ENCODE assay signal across 21 cellular contexts in genomic region chr1:160171352-160171751, GRCh38. TPM values are rescaled to one million over a fixed set of nuclear protein-coding genes. Genes with fewer than 3 reads are reported as not detected.
DNase-seq lines count a peak whose midpoint lies in the region; ATAC-seq, FAIRE-seq and TF ChIP-seq lines count a peak whose summit lies in the region.
"Had no signal": no experiment of that assay in that cellular context is flagged by ENCODE, and none has a peak within 500 bp of the region (broad histone marks: within the 10 kb centered on the region; RNA-seq: fewer than 3 reads in every experiment).

No MANE protein-coding gene starts in this region.

- TF ChIP-seq EP300 in H1 (IDR thresholded peaks at IDR 0.05; ENCODE audit: borderline replicate concordance in 1 of 2, low read depth in 2 of 2, low read length in 2 of 2) (no peak), upper lobe of left lung (IDR thresholded peaks at IDR 0.05) (no peak)

- peak overlapping the region; percentile 1 for H3K4me3 Mint-ChIP-seq in neural crest cell

- peak overlapping the region; percentile 10; the same call in 1 of the 2 replicates for H2BK12ac ChIP-seq in H1 (ENCODE audit: low read depth, low read length)

- peaks cover 49% of the 10 kb centered on the region for H3K4me1 Mint-ChIP-seq in neural crest cell

- H3K27ac Mint-ChIP-seq in neural crest cell (ENCODE audit: unreplicated experiment): peak overlapping the region; percentile 14

- H3K4ac ChIP-seq in H1 (replicated peaks; ENCODE audit: insufficient read length, low read depth, low read length): no peak overlapping the region

- H3K27ac ChIP-seq in H1 (ENCODE audit: low read depth, low read length) (no peak overlapping the region), upper lobe of left lung (no peak overlapping the region)
- H3K27ac ChIP-seq: pancreas, skin epidermis, WERI-Rb-1 had no signal

- no peaks in the 10 kb centered on the region for H3K27me3 Mint-ChIP-seq in neural crest cell (ENCODE audit: low read depth)

- TF ChIP-seq POLR2A in H1 (IDR thresholded peaks at IDR 0.05; ENCODE audit: control extremely low read depth in 1 of 2, low read depth in 2 of 2, low read length in 2 of 2) (no peak), upper lobe of left lung (IDR thresholded peaks at IDR 0.05) (no peak)

- H4K8ac ChIP-seq in H1 (ENCODE audit: extremely low read depth, insufficient read depth, low read length): no peak overlapping the region

- peak overlapping the region in 1 of 2 experiments; percentile 39; a peak in 1 of 4 replicates for H3K4me2 ChIP-seq in H1 (ENCODE audit: insufficient read depth in 1 of 2, low read depth in 2 of 2, low read length in 2 of 2)

- no peak overlapping the region for H3K23ac ChIP-seq in H1 (ENCODE audit: insufficient read length)

- CTCF ChIA-PET in H1 (lab: Charles Lee; ENCODE audit: partially characterized antibody): interaction anchor here (0.8 to 18.4 kb wide), 9 partner anchors 10 to 70 kb away, joined by 3 to 257 read pairs (median 10); partner anchors contain the start of genes CASQ1 and PEA15

- POLR2A ChIA-PET in H1 (lab: Charles Lee; ENCODE audit: partially characterized antibody): interaction anchor here (0.6 to 11.8 kb wide), 6 partner anchors 9 to 93 kb away, joined by 3 to 107 read pairs (median 6); partner anchors contain the start of gene PEA15

- peak overlapping the region; percentile 30 for H2BK120ac ChIP-seq in H1 (replicated peaks; ENCODE audit: low read depth, low read length)

- H3K56ac ChIP-seq in H1 (replicated peaks; ENCODE audit: insufficient read length, low read depth, low read length): no peak overlapping the region

- H3K36me3 ChIP-seq in H1 (ENCODE audit: control insufficient read depth in 2 of 4, insufficient read depth in 4 of 4, low read length in 3 of 4): no peaks in the 10 kb centered on the region
- no peaks in the 10 kb centered on the region for H3K36me3 ChIP-seq in upper lobe of left lung
- H3K36me3 ChIP-seq: pancreas, WERI-Rb-1 had no signal

- H3K27me3 ChIP-seq in H1 (replicated peaks in 1 of 4; ENCODE audit: control insufficient read depth in 3 of 4, extremely low read depth in 1 of 4, insufficient read depth in 3 of 4, low read length in 3 of 4): peaks cover 0 to 2% (median under 1%) of the 10 kb centered on the region in 4 experiments; a peak in 2 of 7 replicates
- no peaks in the 10 kb centered on the region for H3K27me3 ChIP-seq in upper lobe of left lung
- H3K27me3 ChIP-seq: pancreas had no signal

- H4K5ac ChIP-seq in H1 (ENCODE audit: insufficient read length, low read depth, low read length): no peak overlapping the region

- no peak overlapping the region for H2BK15ac ChIP-seq in H1 (ENCODE audit: low read length)

- H3K23me2 ChIP-seq in H1 (ENCODE audit: low read depth, low read length): peaks cover 3% of the 10 kb centered on the region; the same call in 1 of the 2 replicates

- H2AK5ac ChIP-seq in H1 (ENCODE audit: low read depth, low read length): no peak overlapping the region

- ATAC-seq in upper lobe of left lung (ENCODE audit: low FRiP score in 2 of 2): no peak
- ATAC-seq: pancreas had no signal

- H3K79me1 ChIP-seq in H1 (ENCODE audit: low read depth, low read length): no peaks in the 10 kb centered on the region

- no peaks in the 10 kb centered on the region for H4K20me1 ChIP-seq in H1 (replicated peaks in 1 of 2; ENCODE audit: control insufficient read depth in 1 of 2, insufficient read depth in 2 of 2, low read length in 2 of 2)

- H2BK5ac ChIP-seq in H1 (ENCODE audit: low read depth, low read length): peak overlapping the region; percentile 97; the same call in 1 of the 2 replicates

- peak overlapping the region; percentile 97 for H2BK20ac ChIP-seq in H1 (ENCODE audit: low read length)

- peak overlapping the region; percentile 29; the same call in 1 of the 2 replicates for H3K18ac ChIP-seq in H1 (ENCODE audit: extremely low read depth, low read length)

- H3K14ac ChIP-seq in H1 (ENCODE audit: insufficient read length): no peak overlapping the region

- TF ChIP-seq RAD21 in H1 (IDR thresholded peaks at IDR 0.05 in 1 of 2, conservative IDR thresholded peaks at IDR 0.05 in 1 of 2; ENCODE audit: low read depth in 2 of 2, low read length in 2 of 2): no peak

- WGBS in H1 (ENCODE audit: extremely low coverage in 1 of 2, insufficient coverage in 1 of 2, insufficient read length in 1 of 2, insufficient replicate concordance in 2 of 2, low coverage in 1 of 2, low lambda C conversion rate in 2 of 2, missing lambda C conversion rate in 1 of 2), 2 experiments: 82% methylated on average over 4 of the region's 4 CpGs; no CpG with 5 or more reads in 1 of the 2 experiments
- WGBS in upper lobe of left lung, 2 donors: 88 to 95% methylated on average over 4 of the region's 4 CpGs

- H3K36me3 Mint-ChIP-seq in neural crest cell (ENCODE audit: low read depth): no peaks in the 10 kb centered on the region

- H3K4me3 ChIP-seq in H1 (ENCODE audit: extremely low read depth in 1 of 4, insufficient read depth in 2 of 4, low read depth in 3 of 4, low read length in 4 of 4) (no peak overlapping the region), upper lobe of left lung (no peak overlapping the region)
- H3K4me3 ChIP-seq: pancreas, skin epidermis had no signal

- TF ChIP-seq CTCF in H1 (IDR thresholded peaks at IDR 0.05; ENCODE audit: control extremely low read depth in 1 of 3, insufficient read depth in 1 of 3, low read depth in 1 of 3, low read length in 3 of 3) (no peak), neural crest cell (conservative IDR thresholded peaks at IDR 0.05) (no peak), upper lobe of left lung (IDR thresholded peaks at IDR 0.05) (no peak)

- peaks cover 12 to 28% (median 22%) of the 10 kb centered on the region in 4 experiments; a peak in 6 of 7 replicates for H3K4me1 ChIP-seq in H1 (replicated peaks in 1 of 4; ENCODE audit: control insufficient read depth in 3 of 4, insufficient read depth in 4 of 4, low read length in 3 of 4)
- H3K4me1 ChIP-seq in upper lobe of left lung: no peaks in the 10 kb centered on the region
- H3K4me1 ChIP-seq: pancreas had no signal

- no peaks in the 10 kb centered on the region for H3K79me2 ChIP-seq in H1 (ENCODE audit: control insufficient read depth in 1 of 2, insufficient read depth in 2 of 2, low read length in 2 of 2)

- peak; percentile 60 for DNase-seq in EL
- peak; percentile 37 for DNase-seq in LHCN-M2 (ENCODE audit: low read depth)
- no peak for DNase-seq in H1 (ENCODE audit: low read depth in 1 of 2, low spot score in 2 of 2)
- no peak for DNase-seq in neural crest cell (ENCODE audit: low read depth, low spot score)
- DNase-seq in upper lobe of left lung: no peak
- DNase-seq in activated CD8-positive, alpha-beta memory T cell treated with anti-CD3 and anti-CD28 coated beads, Interleukin-2, amount 50 U/mL, for 48 hours: no peak
- DNase-seq in SW 1271 (lab: John Stamatoyannopoulos, UW): no peak
- no peak for DNase-seq in NCI-H526 (lab: John Stamatoyannopoulos, UW)
- DNase-seq: caudate nucleus; GF-D8; GOT3; pancreas; RPMI8226; stimulated activated CD4-positive, alpha-beta T cell treated with anti-CD3 and anti-CD28 coated beads, Interleukin-4, amount 100 ng/mL, for 24 hours; substantia nigra; WERI-Rb-1 had no signal

- peak overlapping the region; percentile 3 for H4K91ac ChIP-seq in H1 (replicated peaks; ENCODE audit: insufficient read length, low read length)

- H2AFZ ChIP-seq in H1 (ENCODE audit: low read length): no peak overlapping the region

- H3K9me3 Mint-ChIP-seq in neural crest cell: no peaks in the 10 kb centered on the region

- no peak overlapping the region for H3K9ac ChIP-seq in H1 (replicated peaks in 1 of 4; ENCODE audit: extremely low read depth in 1 of 4, low read depth in 3 of 4, low read length in 3 of 4)

- FAIRE-seq in H1 (lab: Jason Lieb, UNC): no peak
- FAIRE-seq: D721Med, pancreas had no signal

- H3K9me3 ChIP-seq in H1 (ENCODE audit: insufficient read depth in 2 of 2, low read depth in 1 of 2, low read length in 1 of 2) (no peaks in the 10 kb centered on the region), upper lobe of left lung (no peaks in the 10 kb centered on the region)
- H3K9me3 ChIP-seq: pancreas had no signal

RNA-seq across cellular contexts. Expression of gene CASQ1, which starts 19.0 kb away (rescaled TPM):
- total RNA-seq in LHCN-M2 (2014; rRNA removed): not detected in 2 replicates
- polyA plus RNA-seq in LHCN-M2 (2012): 0.15 TPM
- total RNA-seq in H1 (2021; fragmentation: NEBNext Ultra II Directional; extraction: Animal tissue kit (Norgen Biotek cat#: 25700)): 0.80 and 1.1 TPM in 2 replicates
- 1.3 and 1.4 TPM in 2 replicates for polyA plus RNA-seq in H1 (2011; rRNA removed)
- polyA plus RNA-seq in H1 (2011; cell fraction: cytosol; rRNA removed): 1.5 TPM
- 1.4 TPM for polyA plus RNA-seq in H1 (2011; cell fraction: nucleus; rRNA removed)
- polyA plus RNA-seq in H1 (2012, experiment 1 of 2): 0.72 to 1.6 TPM (median 1.0 TPM) in 4 replicates
- polyA plus RNA-seq in H1 (2012, experiment 2 of 2): 0.66 TPM
- polyA plus RNA-seq in H1 (2013, experiment 1 of 2): 1.4 TPM
- polyA plus RNA-seq in H1 (2013, experiment 2 of 2): 1.7 TPM
- 0.41 and 1.4 TPM in 2 replicates for polyA minus RNA-seq in H1 (2011; rRNA and poly(A)+ RNA removed)
- 0.59 TPM for polyA minus RNA-seq in H1 (2011; cell fraction: cytosol; rRNA and poly(A)+ RNA removed)
- polyA minus RNA-seq in H1 (2011; cell fraction: nucleus; rRNA and poly(A)+ RNA removed): not detected
- 0.16 and 0.26 TPM in 2 replicates for total RNA-seq in neural crest cell
- total RNA-seq in upper lobe of left lung: under 1 TPM in 2 of 6 donors, not detected in 4; 0.17 to 0.91 TPM
- total RNA-seq: activated CD8-positive, alpha-beta memory T cell treated with anti-CD3 and anti-CD28 coated beads for 36 hours; liver; pancreas had no signal
- polyA plus RNA-seq: liver had no signal

RNA-seq across cellular contexts. Expression of gene ATP1A4, which starts 19.9 kb away (rescaled TPM):
- total RNA-seq in LHCN-M2 (2014; rRNA removed) (not detected in 2 replicates), neural crest cell (0.20 and 0.35 TPM in 2 replicates), upper lobe of left lung (under 1 TPM in 2 of 6 donors, not detected in 4; 0.52 to 0.61 TPM)
- not detected for polyA plus RNA-seq in LHCN-M2 (2012)
- 0.57 and 0.61 TPM in 2 replicates for total RNA-seq in H1 (2021; fragmentation: NEBNext Ultra II Directional; extraction: Animal tissue kit (Norgen Biotek cat#: 25700))
- polyA plus RNA-seq in H1 (2011; rRNA removed): 0.48 and 0.80 TPM in 2 replicates
- 0.62 TPM for polyA plus RNA-seq in H1 (2011; cell fraction: cytosol; rRNA removed)
- 1.1 TPM for polyA plus RNA-seq in H1 (2011; cell fraction: nucleus; rRNA removed)
- polyA plus RNA-seq in H1 (2012, experiment 1 of 2): 0.39 to 0.72 TPM (median 0.42 TPM) in 4 replicates
- 0.09 TPM for polyA plus RNA-seq in H1 (2012, experiment 2 of 2)
- polyA plus RNA-seq in H1 (2013, experiment 1 of 2): 0.51 TPM
- polyA plus RNA-seq in H1 (2013, experiment 2 of 2): 0.53 TPM
- 0.44 and 0.63 TPM in 2 replicates for polyA minus RNA-seq in H1 (2011; rRNA and poly(A)+ RNA removed)
- polyA minus RNA-seq in H1 (2011; cell fraction: cytosol; rRNA and poly(A)+ RNA removed): 0.66 TPM
- polyA minus RNA-seq in H1 (2011; cell fraction: nucleus; rRNA and poly(A)+ RNA removed): 0.40 TPM
- total RNA-seq: activated CD8-positive, alpha-beta memory T cell treated with anti-CD3 and anti-CD28 coated beads for 36 hours; fibroblast of lung; liver; pancreas had no signal
- polyA plus RNA-seq: fibroblast of lung, liver, pancreas had no signal

RNA-seq across cellular contexts. Expression of gene PEA15, which starts 33.8 kb away (rescaled TPM):
- total RNA-seq in LHCN-M2 (2014; rRNA removed) (150 and 200 TPM in 2 replicates), neural crest cell (113 and 117 TPM in 2 replicates), upper lobe of left lung (100 to 1,000 TPM in 1 of 6 donors, 10 to 100 TPM in 5; 30.4 to 174 (median 67.9) TPM)
- 652 TPM for polyA plus RNA-seq in LHCN-M2 (2012)
- total RNA-seq in H1 (2021; fragmentation: NEBNext Ultra II Directional; extraction: Animal tissue kit (Norgen Biotek cat#: 25700)): 75.1 and 78.8 TPM in 2 replicates
- polyA plus RNA-seq in H1 (2011; rRNA removed): 68.2 and 71.3 TPM in 2 replicates
- 97.2 TPM for polyA plus RNA-seq in H1 (2011; cell fraction: cytosol; rRNA removed)
- 65.2 TPM for polyA plus RNA-seq in H1 (2011; cell fraction: nucleus; rRNA removed)
- 56.1 to 71.9 TPM (median 69.0 TPM) in 4 replicates for polyA plus RNA-seq in H1 (2012, experiment 1 of 2)
- 67.9 TPM for polyA plus RNA-seq in H1 (2012, experiment 2 of 2)
- polyA plus RNA-seq in H1 (2013, experiment 1 of 2): 109 TPM
- 115 TPM for polyA plus RNA-seq in H1 (2013, experiment 2 of 2)
- 77.4 and 108 TPM in 2 replicates for polyA minus RNA-seq in H1 (2011; rRNA and poly(A)+ RNA removed)
- 29.1 TPM for polyA minus RNA-seq in H1 (2011; cell fraction: cytosol; rRNA and poly(A)+ RNA removed)
- polyA minus RNA-seq in H1 (2011; cell fraction: nucleus; rRNA and poly(A)+ RNA removed): 35.7 TPM

RNA-seq across cellular contexts. Expression of gene ATP1A2, which starts 55.8 kb away (rescaled TPM):
- total RNA-seq in LHCN-M2 (2014; rRNA removed): 1.3 and 1.4 TPM in 2 replicates
- 1.00 TPM for polyA plus RNA-seq in LHCN-M2 (2012)
- total RNA-seq in H1 (2021; fragmentation: NEBNext Ultra II Directional; extraction: Animal tissue kit (Norgen Biotek cat#: 25700)): 34.8 and 39.7 TPM in 2 replicates
- polyA plus RNA-seq in H1 (2011; rRNA removed): 40.8 and 54.2 TPM in 2 replicates
- 60.3 TPM for polyA plus RNA-seq in H1 (2011; cell fraction: cytosol; rRNA removed)
- polyA plus RNA-seq in H1 (2011; cell fraction: nucleus; rRNA removed): 193 TPM
- polyA plus RNA-seq in H1 (2012, experiment 1 of 2): 41.3 to 57.9 TPM (median 44.4 TPM) in 4 replicates
- polyA plus RNA-seq in H1 (2012, experiment 2 of 2): 14.0 TPM
- polyA plus RNA-seq in H1 (2013, experiment 1 of 2): 23.7 TPM
- polyA plus RNA-seq in H1 (2013, experiment 2 of 2): 22.3 TPM
- 103 and 110 TPM in 2 replicates for polyA minus RNA-seq in H1 (2011; rRNA and poly(A)+ RNA removed)
- polyA minus RNA-seq in H1 (2011; cell fraction: cytosol; rRNA and poly(A)+ RNA removed): 45.0 TPM
- 77.4 TPM for polyA minus RNA-seq in H1 (2011; cell fraction: nucleus; rRNA and poly(A)+ RNA removed)
- 93.6 and 101 TPM in 2 replicates for total RNA-seq in neural crest cell
- 10 to 100 TPM in 2 of 6 donors, 1 to 10 TPM in 4; 2.2 to 36.7 (median 3.8) TPM for total RNA-seq in upper lobe of left lung
- total RNA-seq: activated CD8-positive, alpha-beta memory T cell treated with anti-CD3 and anti-CD28 coated beads for 36 hours had no signal

Comparison
In these comparisons a context has a peak if more than half of its experiments do, and no peak if none do; other contexts are left out.
1. DNase-seq: peak in EL (single experiment) and LHCN-M2 (single experiment); none in H1 (0 of 2), neural crest cell (single experiment), upper lobe of left lung (0 of 2), activated CD8-positive, alpha-beta memory T cell treated with anti-CD3 and anti-CD28 coated beads, Interleukin-2, amount 50 U/mL, for 48 hours (single experiment), SW 1271 (0 of 2) and NCI-H526 (0 of 2).